In genomic region chr6:158777510-158777909, GRCh38 we compare ENCODE assay signal across 18 cellular contexts. TPM values are rescaled to one million over a fixed set of nuclear protein-coding genes. Genes with fewer than 3 reads are reported as not detected.
DNase-seq lines count a peak whose midpoint lies in the region; ATAC-seq, FAIRE-seq and TF ChIP-seq lines count a peak whose summit lies in the region.
"Had no signal": no experiment of that assay in that cellular context is flagged by ENCODE, and none has a peak within 500 bp of the region (broad histone marks: within the 10 kb centered on the region; RNA-seq: fewer than 3 reads in every experiment).

No MANE protein-coding gene starts in this region.

- H3K36me3 ChIP-seq in CD8-positive, alpha-beta T cell (ENCODE audit: insufficient read depth, low read length) = peaks cover 72% of the 10 kb centered on the region
- H3K36me3 ChIP-seq in HCT116 (ENCODE audit: control insufficient read depth in 1 of 2, insufficient read depth in 2 of 2, low read length in 2 of 2) (peaks cover 56 to 95% of the 10 kb centered on the region in 2 experiments), bronchial epithelial cell (ENCODE audit: control insufficient read depth, insufficient read depth, low read length) (peaks cover 39% of the 10 kb centered on the region)

- no peak overlapping the region for H3K4me3 Mint-ChIP-seq in CD8-positive, alpha-beta T cell
- no peak overlapping the region for H3K4me3 Mint-ChIP-seq in natural killer cell
- no peak overlapping the region for H3K4me3 Mint-ChIP-seq in osteocyte (ENCODE audit: unreplicated experiment)
- H3K4me3 Mint-ChIP-seq: activated CD4-positive, alpha-beta T cell treated with anti-CD3 and anti-CD28 coated beads, Interleukin-2, amount 10 ng/mL, durations not matched to agents 24 days and 14 days had no signal

- POLR2A ChIA-PET in CD8-positive, alpha-beta T cell (lab: Charles Lee) = interaction anchor here (0.7 to 1.0 kb wide), 2 partner anchors 11 to 59 kb away, joined by 3 read pairs; no protein-coding TSS in a partner anchor
- POLR2A ChIA-PET in HCT116 (lab: Charles Lee) = no interaction called here

- no peak overlapping the region for H3K4me2 ChIP-seq in HCT116 (ENCODE audit: low read length)

- H3K9me3 Mint-ChIP-seq in CD8-positive, alpha-beta T cell = no peaks in the 10 kb centered on the region
- H3K9me3 Mint-ChIP-seq in natural killer cell (no peaks in the 10 kb centered on the region), osteocyte (ENCODE audit: unreplicated experiment) (no peaks in the 10 kb centered on the region)
- H3K9me3 Mint-ChIP-seq: activated CD4-positive, alpha-beta T cell treated with anti-CD3 and anti-CD28 coated beads, Interleukin-2, amount 10 ng/mL, durations not matched to agents 24 days and 14 days had no signal

- H3K79me2 ChIP-seq in HCT116 (ENCODE audit: insufficient read depth, low read length) = peaks cover 100% of the 10 kb centered on the region

- no peak for ATAC-seq in CD8-positive, alpha-beta T cell
- ATAC-seq in HCT116 (no peak), natural killer cell (no peak)

- H3K27me3 ChIP-seq in CD8-positive, alpha-beta T cell (ENCODE audit: insufficient read depth, low read length) = no peaks in the 10 kb centered on the region
- no peaks in the 10 kb centered on the region for H3K27me3 ChIP-seq in HCT116 (ENCODE audit: insufficient read depth, low read length)
- no peaks in the 10 kb centered on the region for H3K27me3 ChIP-seq in bronchial epithelial cell (ENCODE audit: control insufficient read depth, insufficient read depth, low read length)
- H3K27me3 ChIP-seq: esophagus squamous epithelium had no signal

- no peak overlapping the region for H3K9ac ChIP-seq in HCT116 (ENCODE audit: low read length)

- H3K4me1 ChIP-seq in CD8-positive, alpha-beta T cell (ENCODE audit: insufficient read depth, low read length) = peaks cover 11% of the 10 kb centered on the region
- peaks cover 46 to 98% of the 10 kb centered on the region in 2 experiments for H3K4me1 ChIP-seq in HCT116 (ENCODE audit: control insufficient read depth in 1 of 2, insufficient read depth in 2 of 2, low read length in 2 of 2)
- H3K4me1 ChIP-seq: HAP-1 had no signal

- H3K27ac Mint-ChIP-seq in CD8-positive, alpha-beta T cell = peak overlapping the region; percentile 67
- peak overlapping the region; percentile 2 to 60 for H3K27ac Mint-ChIP-seq in natural killer cell
- no peak overlapping the region for H3K27ac Mint-ChIP-seq in osteocyte (ENCODE audit: unreplicated experiment)

- peaks cover 60% of the 10 kb centered on the region; the same call in 1 of the 2 replicates for H4K20me1 ChIP-seq in HCT116 (ENCODE audit: insufficient read depth)

- CTCF ChIA-PET in CD8-positive, alpha-beta T cell (lab: Charles Lee) = no interaction called here
- CTCF ChIA-PET in HCT116 (lab: Charles Lee) = interaction anchor here (1.8 kb wide), 1 partner anchor 15 kb away, joined by 6 read pairs; no protein-coding TSS in a partner anchor

- TF ChIP-seq CTCF in CD8-positive, alpha-beta T cell (IDR thresholded peaks at IDR 0.05) = no peak
- TF ChIP-seq CTCF in HCT116 (IDR thresholded peaks at IDR 0.05 in 2 of 3, conservative IDR thresholded peaks at IDR 0.05 in 1 of 3; ENCODE audit: borderline replicate concordance in 1 of 3, insufficient read depth in 1 of 3, low read depth in 2 of 3, low read length in 2 of 3) (no peak), bronchial epithelial cell (IDR thresholded peaks at IDR 0.05; ENCODE audit: insufficient read depth, low read length, severe bottlenecking) (no peak), natural killer cell (IDR thresholded peaks at IDR 0.05) (no peak), osteocyte (IDR thresholded peaks at IDR 0.05) (no peak)

- no peak overlapping the region for H3K4me3 ChIP-seq in CD8-positive, alpha-beta T cell (ENCODE audit: low read depth, low read length)
- H3K4me3 ChIP-seq in HCT116 (replicated peaks in 1 of 2; ENCODE audit: low read depth in 1 of 2, low read length in 2 of 2) (no peak overlapping the region), bronchial epithelial cell (ENCODE audit: low read depth, low read length) (no peak overlapping the region)
- H3K4me3 ChIP-seq: esophagus squamous epithelium, HAP-1 had no signal

- no peak for TF ChIP-seq RAD21 in HCT116 (IDR thresholded peaks at IDR 0.05; ENCODE audit: low read depth)

- peaks cover 53% of the 10 kb centered on the region for H3K4me1 Mint-ChIP-seq in CD8-positive, alpha-beta T cell (ENCODE audit: low read depth)
- H3K4me1 Mint-ChIP-seq in natural killer cell = peaks cover 30 to 38% of the 10 kb centered on the region in 2 donors
- peaks cover 5% of the 10 kb centered on the region for H3K4me1 Mint-ChIP-seq in osteocyte (ENCODE audit: unreplicated experiment)

- intact Hi-C loops in CD8-positive, alpha-beta T cell (cut with DNase I, micrococcal nuclease) = loop anchor here in 1 of 2 experiments (10.0 kb wide), 1 partner anchor 357 kb away; no protein-coding TSS in a partner anchor
- intact Hi-C loops in HCT116 (cut with micrococcal nuclease) (no loop called here), natural killer cell (cut with micrococcal nuclease) (no loop called here)

- BruUV-seq in HCT116 (replicated peaks; lab: Mats Ljungman, UMichigan) = no TSS peak

- peak; percentile 40 for FAIRE-seq in bronchial epithelial cell (lab: Jason Lieb, UNC)
- FAIRE-seq: G401.6, TTC549 had no signal

- H2AFZ ChIP-seq in HCT116 (ENCODE audit: low read depth, low read length, poor library complexity, severe bottlenecking) = no peak overlapping the region

- TF ChIP-seq POLR2A in HCT116 (IDR thresholded peaks at IDR 0.05; ENCODE audit: borderline replicate concordance, extremely low read depth, insufficient read depth, insufficient read length) = no peak

- H3K9me2 ChIP-seq in HCT116 (ENCODE audit: insufficient read depth) = no peaks in the 10 kb centered on the region

- H3K27ac ChIP-seq in CD8-positive, alpha-beta T cell (ENCODE audit: low read depth, low read length) = no peak overlapping the region
- peak overlapping the region; percentile 28 for H3K27ac ChIP-seq in HCT116 (ENCODE audit: low read depth, low read length)

- H3K36me3 Mint-ChIP-seq in CD8-positive, alpha-beta T cell = peaks cover 93% of the 10 kb centered on the region
- peaks cover 14% of the 10 kb centered on the region for H3K36me3 Mint-ChIP-seq in natural killer cell
- peaks cover 37% of the 10 kb centered on the region for H3K36me3 Mint-ChIP-seq in osteocyte (ENCODE audit: unreplicated experiment)

- H3K9me3 ChIP-seq in CD8-positive, alpha-beta T cell (ENCODE audit: low read length) = no peaks in the 10 kb centered on the region
- no peaks in the 10 kb centered on the region for H3K9me3 ChIP-seq in HCT116 (ENCODE audit: control insufficient read depth in 1 of 2, insufficient read depth in 1 of 2, low read depth in 1 of 2, low read length in 2 of 2)
- H3K9me3 ChIP-seq: esophagus squamous epithelium, HAP-1 had no signal

- DNase-seq in CD8-positive, alpha-beta T cell = no peak
- DNase-seq in HCT116 (ENCODE audit: low read depth, low spot score) = no peak
- no peak for DNase-seq in bronchial epithelial cell (ENCODE audit: low read depth)
- no peak for DNase-seq in natural killer cell
- no peak for DNase-seq in AG08395 (ENCODE audit: low spot score)
- no peak for DNase-seq in osteocyte (ENCODE audit: extremely low spot score, unreplicated experiment)
- no peak for DNase-seq in nucleus accumbens (lab: John Stamatoyannopoulos, UW)
- DNase-seq: activated CD4-positive, alpha-beta T cell treated with anti-CD3 and anti-CD28 coated beads, Interleukin-2, amount 10 ng/mL, durations not matched to agents 24 days and 14 days; AML-193; amniotic stem cell; esophagus squamous epithelium; NCI-H1417; NCI-H524 treated with DMSO at 0.1 percent for 48 hours; occipital lobe; stimulated activated CD4-positive, alpha-beta T cell treated with anti-CD3 and anti-CD28 coated beads, Interleukin-12 subunit alpha, Interleukin-12 subunit beta, amount 100 ng/mL, for 4 hours had no signal

- H3K27me3 Mint-ChIP-seq in CD8-positive, alpha-beta T cell (ENCODE audit: low read depth) = no peaks in the 10 kb centered on the region
- H3K27me3 Mint-ChIP-seq in natural killer cell (ENCODE audit: low read depth in 2 of 2) (no peaks in the 10 kb centered on the region), osteocyte (ENCODE audit: unreplicated experiment) (no peaks in the 10 kb centered on the region)
- H3K27me3 Mint-ChIP-seq: activated CD4-positive, alpha-beta T cell treated with anti-CD3 and anti-CD28 coated beads, Interleukin-2, amount 10 ng/mL, durations not matched to agents 24 days and 14 days had no signal

- RAD21 ChIA-PET in HCT116 (lab: Charles Lee; ENCODE audit: low non-redundant PET in 1 of 2, low total read pairs in 2 of 2, uncharacterized antibody in 2 of 2, unreplicated experiment in 2 of 2) = no interaction called here

TF ChIP-seq in HCT116, 20 proteins besides CTCF, POLR2A, EP300 and RAD21 (continues in another document):
- TF ChIP-seq ZFX (IDR thresholded peaks at IDR 0.05) (no peak), TCF7L2 (IDR thresholded peaks at IDR 0.05; ENCODE audit: borderline replicate concordance, extremely low read depth, insufficient read depth, insufficient read length) (no peak), ATF3 (IDR thresholded peaks at IDR 0.05) (no peak)

RNA-seq across cellular contexts. Expression of gene EZR, which starts 41.7 kb away (rescaled TPM):
- 100 to 1,000 TPM; 626 to 627 TPM for total RNA-seq in CD8-positive, alpha-beta T cell
- total RNA-seq in HCT116 (2021; ENCODE audit: unreplicated experiment) (1,402 TPM), bronchial epithelial cell (314 and 407 TPM in 2 replicates), natural killer cell (100 to 1,000 TPM; 119 to 157 (median 133) TPM), osteocyte (41.1 and 41.4 TPM in 2 replicates)
- 1,219 and 1,280 TPM in 2 replicates for polyA plus RNA-seq in HCT116 (2012)
